ENCODE assay signal across 8 cellular contexts in the genomic region with DNA sequence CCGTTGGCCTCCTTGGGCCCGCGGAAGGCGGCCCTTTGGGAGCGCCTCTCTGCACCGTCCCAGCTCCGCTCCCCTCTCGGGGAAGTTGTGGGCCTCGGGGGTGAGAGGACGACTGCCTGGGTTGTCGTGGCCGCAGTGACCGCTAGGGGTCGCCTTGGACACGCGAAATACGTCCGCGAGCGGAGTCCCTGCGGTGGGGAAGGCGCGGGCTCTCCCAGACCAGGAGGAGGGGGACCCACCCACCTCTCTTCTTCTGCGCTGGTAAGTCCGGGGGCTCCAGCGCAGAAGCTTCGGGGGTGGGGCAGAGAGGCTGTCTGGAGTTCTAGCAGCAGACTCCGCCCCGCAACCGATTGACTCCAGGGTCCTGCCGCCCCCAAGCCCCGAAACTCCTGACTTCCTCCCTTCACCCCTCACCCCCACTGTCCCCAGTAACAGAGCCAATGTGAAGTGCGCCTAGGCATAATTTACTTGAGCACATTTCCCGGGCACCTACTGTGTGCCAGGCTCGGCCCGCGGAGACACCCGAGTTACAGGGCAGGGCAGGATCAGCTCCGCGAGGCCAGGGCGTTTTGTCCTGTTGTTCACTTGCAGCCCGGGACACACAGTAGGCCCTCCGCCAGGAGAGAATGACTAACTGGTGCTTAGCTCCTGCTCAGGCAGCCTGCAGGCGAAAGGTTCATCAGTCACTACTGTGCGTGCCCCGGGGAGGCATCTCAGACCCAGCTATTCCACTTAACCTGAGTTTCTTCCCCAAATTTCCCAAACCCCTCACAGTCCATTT. TPM values are rescaled to one million over a fixed set of nuclear protein-coding genes. Genes with fewer than 3 reads are reported as not detected.
A peak's percentile ranks its signal among the peaks of the same experiment; 100 is the strongest.
DNase-seq lines count a peak whose midpoint lies in the region; ATAC-seq and TF ChIP-seq lines count a peak whose summit lies in the region.

No MANE protein-coding gene starts in this region.

- peak; percentile 8 to 87 (median 70) for DNase-seq in C1 segment of cervical spinal cord (lab: John Stamatoyannopoulos, UW)
- peak; percentile 77 for DNase-seq in HK-2 (ENCODE audit: unreplicated experiment)
- peak; percentile 83 for DNase-seq in RWPE2 (ENCODE audit: low spot score)
- DNase-seq in activated naive CD4-positive, alpha-beta T cell (lab: John Stamatoyannopoulos, UW) = peak; percentile 83 to 92 (median 90)
- peak; percentile 77 for DNase-seq in globus pallidus (ENCODE audit: low spot score)
- DNase-seq in omental fat pad (ENCODE audit: low spot score) = peak; percentile 95
- peak; percentile 94 to 95 for DNase-seq in suprapubic skin (ENCODE audit: low spot score in 2 of 2)

- H3K4me1 ChIP-seq in RWPE2 (ENCODE audit: insufficient read depth, poor library complexity, severe bottlenecking) = peaks cover 34% of the 10 kb centered on the region
- H3K4me1 ChIP-seq in suprapubic skin = peaks cover 34% of the 10 kb centered on the region

- no peaks in the 10 kb centered on the region for H3K27me3 ChIP-seq in RWPE2 (ENCODE audit: insufficient read depth, poor library complexity, severe bottlenecking)
- no peaks in the 10 kb centered on the region for H3K27me3 ChIP-seq in suprapubic skin

- H3K4me3 ChIP-seq in RWPE2 (ENCODE audit: severe bottlenecking) (peak overlapping the region; percentile 9), suprapubic skin (peak overlapping the region; percentile 52)

- 12% methylated on average over 34 of the region's 46 CpGs for WGBS in suprapubic skin

- TF ChIP-seq EP300 in suprapubic skin (IDR thresholded peaks at IDR 0.05) = no peak

- no peaks in the 10 kb centered on the region for H3K36me3 ChIP-seq in RWPE2 (ENCODE audit: low read depth)
- H3K36me3 ChIP-seq in suprapubic skin = no peaks in the 10 kb centered on the region

- H3K27ac ChIP-seq in RWPE2 (ENCODE audit: poor library complexity, severe bottlenecking) (peak overlapping the region; percentile 67), suprapubic skin (no peak overlapping the region)

- peak; percentile 85 for ATAC-seq in GM19351 (IDR thresholded peaks at IDR 0.05; ENCODE audit: unreplicated experiment)
- peak; percentile 44 for ATAC-seq in RWPE2 (ENCODE audit: low read depth)
- peak; percentile 82 for ATAC-seq in omental fat pad (ENCODE audit: low FRiP score)

- TF ChIP-seq POLR2A in suprapubic skin (IDR thresholded peaks at IDR 0.05) = no peak

- peak; percentile 93 for TF ChIP-seq CTCF in RWPE2 (IDR thresholded peaks at IDR 0.05; ENCODE audit: poor library complexity, severe bottlenecking)
- TF ChIP-seq CTCF in omental fat pad (IDR thresholded peaks at IDR 0.05) = peak in 2 of 3 donors; percentile 76 to 81
- TF ChIP-seq CTCF in suprapubic skin (IDR thresholded peaks at IDR 0.05) = peak; percentile 74 to 93

- H3K9me3 ChIP-seq in RWPE2 (ENCODE audit: severe bottlenecking) = no peaks in the 10 kb centered on the region
- no peaks in the 10 kb centered on the region for H3K9me3 ChIP-seq in suprapubic skin

RNA-seq across cellular contexts. Expression of gene DNASE1L3, which starts 32.8 kb away (rescaled TPM):
- 10 to 100 TPM in 1 of 4 donors, 1 to 10 TPM in 3; 1.1 to 20.5 (median 3.8) TPM for total RNA-seq in omental fat pad
- total RNA-seq in suprapubic skin = 1 to 10 TPM in 3 of 4 donors, under 1 TPM in 1; 0.95 to 5.8 (median 4.3) TPM

RNA-seq across cellular contexts. Expression of gene ABHD6, which starts 59.7 kb away (rescaled TPM):
- total RNA-seq in omental fat pad (10 to 100 TPM; 19.2 to 31.0 (median 21.5) TPM), suprapubic skin (10 to 100 TPM; 35.6 to 39.8 (median 38.2) TPM)
